In genomic region chr19:35348909-35349611, GRCh38 we compare ENCODE assay signal across 13 cellular contexts.
DNase-seq lines count a peak whose midpoint lies in the region; ATAC-seq lines count a peak whose summit lies in the region.
"Had no signal": no experiment of that assay in that cellular context is flagged by ENCODE, and none has a peak within 500 bp of the region (broad histone marks: within the 10 kb centered on the region; RNA-seq: fewer than 3 reads in every experiment).

No MANE protein-coding gene starts in this region.

- no peak for ATAC-seq in stimulated activated memory B cell treated with anti-CD40 and anti-IgM and Interleukin-4, amounts not matched to agents 10 μg/mL and 1 μg/mL and 100 μg/mL, for 72 hours
- ATAC-seq in GM19351 (IDR thresholded peaks at IDR 0.05; ENCODE audit: unreplicated experiment) = no peak
- ATAC-seq: esophagus mucosa; naive thymus-derived CD4-positive, alpha-beta T cell had no signal

- H3K27me3 Mint-ChIP-seq in stimulated activated memory B cell treated with anti-CD40 and anti-IgM and Interleukin-4, amounts not matched to agents 10 μg/mL and 1 μg/mL and 100 μg/mL, for 72 hours = no peaks in the 10 kb centered on the region

- peak overlapping the region; percentile 23 for H3K27ac Mint-ChIP-seq in stimulated activated memory B cell treated with anti-CD40 and anti-IgM and Interleukin-4, amounts not matched to agents 10 μg/mL and 1 μg/mL and 100 μg/mL, for 72 hours

- DNase-seq in activated T-cell treated with anti-CD3 and anti-CD28 coated beads, Interleukin-2, amount 50 U/mL, for 1 hour = peak; percentile 11
- DNase-seq in activated T-cell treated with anti-CD3 and anti-CD28 coated beads for 4 hours = no peak
- DNase-seq in NCI-H69 (lab: John Stamatoyannopoulos, UW) = peak; percentile 11
- DNase-seq in germinal center (ENCODE audit: low spot score) = peak; percentile 61
- DNase-seq in CD1c-positive myeloid dendritic cell (ENCODE audit: extremely low spot score) = no peak
- no peak for DNase-seq in effector CD4-positive, alpha-beta T cell
- DNase-seq: MG63; stimulated activated naive CD4-positive, alpha-beta T cell treated with Interleukin-2 at 50 U/mL for 16 hours had no signal

- H3K9me3 Mint-ChIP-seq in stimulated activated memory B cell treated with anti-CD40 and anti-IgM and Interleukin-4, amounts not matched to agents 10 μg/mL and 1 μg/mL and 100 μg/mL, for 72 hours = no peaks in the 10 kb centered on the region
- H3K9me3 Mint-ChIP-seq: brain had no signal

- H3K36me3 Mint-ChIP-seq in stimulated activated memory B cell treated with anti-CD40 and anti-IgM and Interleukin-4, amounts not matched to agents 10 μg/mL and 1 μg/mL and 100 μg/mL, for 72 hours = peaks cover 21% of the 10 kb centered on the region
- H3K36me3 Mint-ChIP-seq: brain; naive thymus-derived CD4-positive, alpha-beta T cell had no signal

- peaks cover 82% of the 10 kb centered on the region for H3K4me1 Mint-ChIP-seq in stimulated activated memory B cell treated with anti-CD40 and anti-IgM and Interleukin-4, amounts not matched to agents 10 μg/mL and 1 μg/mL and 100 μg/mL, for 72 hours

- H3K4me3 Mint-ChIP-seq in stimulated activated memory B cell treated with anti-CD40 and anti-IgM and Interleukin-4, amounts not matched to agents 10 μg/mL and 1 μg/mL and 100 μg/mL, for 72 hours = no peak overlapping the region
- H3K4me3 Mint-ChIP-seq: brain had no signal

Comparison
In these comparisons a context has a peak if more than half of its experiments do, and no peak if none do; other contexts are left out.
1. DNase-seq: peak in activated T-cell treated with anti-CD3 and anti-CD28 coated beads, Interleukin-2, amount 50 U/mL, for 1 hour (single experiment), NCI-H69 (single experiment) and germinal center (single experiment); none in activated T-cell treated with anti-CD3 and anti-CD28 coated beads for 4 hours (single experiment), CD1c-positive myeloid dendritic cell (single experiment) and effector CD4-positive, alpha-beta T cell (single experiment).